1 cellular context compared by ENCODE assay signal in the genomic region with DNA sequence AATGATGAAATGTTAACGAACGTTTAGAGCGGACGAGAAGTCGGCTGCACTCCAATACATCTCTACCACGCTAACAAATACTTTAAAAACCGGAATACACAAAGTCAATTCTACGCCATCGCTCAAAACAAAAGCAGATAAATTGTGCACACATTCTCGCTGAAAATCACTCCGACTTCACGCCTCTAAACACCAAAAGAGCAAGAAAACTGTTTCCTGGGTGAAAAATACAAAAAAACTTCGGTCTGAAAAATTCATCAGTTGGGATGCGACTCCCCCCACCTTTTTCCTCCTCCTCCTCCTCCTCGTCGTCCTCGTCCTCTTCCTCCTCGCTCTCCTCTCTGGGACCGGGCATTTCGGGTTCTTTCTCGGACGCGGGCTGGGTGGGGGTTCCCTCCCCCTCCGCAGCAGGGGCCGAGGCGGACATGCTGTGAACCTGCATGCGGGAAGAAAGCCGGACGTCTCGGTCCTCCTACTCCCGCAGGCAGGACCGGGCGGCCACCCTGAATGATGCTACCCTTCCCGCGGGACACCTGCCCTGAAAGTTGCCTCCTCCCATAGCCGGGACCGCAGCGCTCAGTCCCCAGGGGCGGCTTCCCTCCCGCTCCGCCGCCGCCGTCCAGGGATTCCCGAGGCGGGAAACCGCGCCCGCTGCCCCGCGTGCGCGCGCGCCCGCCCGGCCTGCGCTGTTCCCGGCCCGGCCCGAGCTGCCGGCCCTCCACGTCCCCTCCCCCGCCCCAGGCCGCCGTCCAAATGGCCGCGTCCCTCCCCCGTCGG.
TF ChIP-seq lines count a peak whose summit lies in the region.

No MANE protein-coding gene starts in this region.

TF ChIP-seq in HEK293, 187 proteins besides CTCF, POLR2A, EP300 and RAD21 (continued from another document and continues in another):
- TF ChIP-seq, protein P1, sequence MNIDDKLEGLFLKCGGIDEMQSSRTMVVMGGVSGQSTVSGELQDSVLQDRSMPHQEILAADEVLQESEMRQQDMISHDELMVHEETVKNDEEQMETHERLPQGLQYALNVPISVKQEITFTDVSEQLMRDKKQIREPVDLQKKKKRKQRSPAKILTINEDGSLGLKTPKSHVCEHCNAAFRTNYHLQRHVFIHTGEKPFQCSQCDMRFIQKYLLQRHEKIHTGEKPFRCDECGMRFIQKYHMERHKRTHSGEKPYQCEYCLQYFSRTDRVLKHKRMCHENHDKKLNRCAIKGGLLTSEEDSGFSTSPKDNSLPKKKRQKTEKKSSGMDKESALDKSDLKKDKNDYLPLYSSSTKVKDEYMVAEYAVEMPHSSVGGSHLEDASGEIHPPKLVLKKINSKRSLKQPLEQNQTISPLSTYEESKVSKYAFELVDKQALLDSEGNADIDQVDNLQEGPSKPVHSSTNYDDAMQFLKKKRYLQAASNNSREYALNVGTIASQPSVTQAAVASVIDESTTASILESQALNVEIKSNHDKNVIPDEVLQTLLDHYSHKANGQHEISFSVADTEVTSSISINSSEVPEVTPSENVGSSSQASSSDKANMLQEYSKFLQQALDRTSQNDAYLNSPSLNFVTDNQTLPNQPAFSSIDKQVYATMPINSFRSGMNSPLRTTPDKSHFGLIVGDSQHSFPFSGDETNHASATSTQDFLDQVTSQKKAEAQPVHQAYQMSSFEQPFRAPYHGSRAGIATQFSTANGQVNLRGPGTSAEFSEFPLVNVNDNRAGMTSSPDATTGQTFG (tag by site-specific recombination; IDR thresholded peaks at IDR 0.05; ENCODE audit: borderline replicate concordance) = no peak
- no peak for TF ChIP-seq ZBTB1 (tag by site-specific recombination; IDR thresholded peaks at IDR 0.05)
- TF ChIP-seq, protein P2, sequence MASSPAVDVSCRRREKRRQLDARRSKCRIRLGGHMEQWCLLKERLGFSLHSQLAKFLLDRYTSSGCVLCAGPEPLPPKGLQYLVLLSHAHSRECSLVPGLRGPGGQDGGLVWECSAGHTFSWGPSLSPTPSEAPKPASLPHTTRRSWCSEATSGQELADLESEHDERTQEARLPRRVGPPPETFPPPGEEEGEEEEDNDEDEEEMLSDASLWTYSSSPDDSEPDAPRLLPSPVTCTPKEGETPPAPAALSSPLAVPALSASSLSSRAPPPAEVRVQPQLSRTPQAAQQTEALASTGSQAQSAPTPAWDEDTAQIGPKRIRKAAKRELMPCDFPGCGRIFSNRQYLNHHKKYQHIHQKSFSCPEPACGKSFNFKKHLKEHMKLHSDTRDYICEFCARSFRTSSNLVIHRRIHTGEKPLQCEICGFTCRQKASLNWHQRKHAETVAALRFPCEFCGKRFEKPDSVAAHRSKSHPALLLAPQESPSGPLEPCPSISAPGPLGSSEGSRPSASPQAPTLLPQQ (tag by site-specific recombination; IDR thresholded peaks at IDR 0.05) = no peak; the same call in 1 of the 2 replicates
- TF ChIP-seq, protein P3, sequence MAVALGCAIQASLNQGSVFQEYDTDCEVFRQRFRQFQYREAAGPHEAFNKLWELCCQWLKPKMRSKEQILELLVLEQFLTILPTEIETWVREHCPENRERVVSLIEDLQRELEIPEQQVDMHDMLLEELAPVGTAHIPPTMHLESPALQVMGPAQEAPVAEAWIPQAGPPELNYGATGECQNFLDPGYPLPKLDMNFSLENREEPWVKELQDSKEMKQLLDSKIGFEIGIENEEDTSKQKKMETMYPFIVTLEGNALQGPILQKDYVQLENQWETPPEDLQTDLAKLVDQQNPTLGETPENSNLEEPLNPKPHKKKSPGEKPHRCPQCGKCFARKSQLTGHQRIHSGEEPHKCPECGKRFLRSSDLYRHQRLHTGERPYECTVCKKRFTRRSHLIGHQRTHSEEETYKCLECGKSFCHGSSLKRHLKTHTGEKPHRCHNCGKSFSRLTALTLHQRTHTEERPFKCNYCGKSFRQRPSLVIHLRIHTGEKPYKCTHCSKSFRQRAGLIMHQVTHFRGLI (tag by site-specific recombination; IDR thresholded peaks at IDR 0.05) = no peak
- no peak for TF ChIP-seq YY2 (tag by site-specific recombination; IDR thresholded peaks at IDR 0.05)
- TF ChIP-seq, protein P4, sequence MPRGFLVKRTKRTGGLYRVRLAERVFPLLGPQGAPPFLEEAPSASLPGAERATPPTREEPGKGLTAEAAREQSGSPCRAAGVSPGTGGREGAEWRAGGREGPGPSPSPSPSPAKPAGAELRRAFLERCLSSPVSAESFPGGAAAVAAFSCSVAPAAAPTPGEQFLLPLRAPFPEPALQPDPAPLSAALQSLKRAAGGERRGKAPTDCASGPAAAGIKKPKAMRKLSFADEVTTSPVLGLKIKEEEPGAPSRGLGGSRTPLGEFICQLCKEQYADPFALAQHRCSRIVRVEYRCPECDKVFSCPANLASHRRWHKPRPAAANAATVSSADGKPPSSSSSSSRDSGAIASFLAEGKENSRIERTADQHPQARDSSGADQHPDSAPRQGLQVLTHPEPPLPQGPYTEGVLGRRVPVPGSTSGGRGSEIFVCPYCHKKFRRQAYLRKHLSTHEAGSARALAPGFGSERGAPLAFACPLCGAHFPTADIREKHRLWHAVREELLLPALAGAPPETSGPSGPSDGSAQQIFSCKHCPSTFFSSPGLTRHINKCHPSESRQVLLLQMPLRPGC (tag by site-specific recombination; IDR thresholded peaks at IDR 0.05) = no peak
- TF ChIP-seq ZNF76 (tag by site-specific recombination; IDR thresholded peaks at IDR 0.05; ENCODE audit: borderline replicate concordance, low read depth) = peak; percentile 40; the same call in 1 of the 2 replicates
- TF ChIP-seq ZNF629 (tag by site-specific recombination; IDR thresholded peaks at IDR 0.05) = 0 out of 2 replicates have a peak, but pooled peaks have one; percentile 23
- no peak for TF ChIP-seq ZNF561 (tag by site-specific recombination; IDR thresholded peaks at IDR 0.05; ENCODE audit: borderline replicate concordance)
- no peak for TF ChIP-seq ZNF560 (tag by site-specific recombination; IDR thresholded peaks at IDR 0.05; ENCODE audit: borderline replicate concordance)
- TF ChIP-seq, protein P5, sequence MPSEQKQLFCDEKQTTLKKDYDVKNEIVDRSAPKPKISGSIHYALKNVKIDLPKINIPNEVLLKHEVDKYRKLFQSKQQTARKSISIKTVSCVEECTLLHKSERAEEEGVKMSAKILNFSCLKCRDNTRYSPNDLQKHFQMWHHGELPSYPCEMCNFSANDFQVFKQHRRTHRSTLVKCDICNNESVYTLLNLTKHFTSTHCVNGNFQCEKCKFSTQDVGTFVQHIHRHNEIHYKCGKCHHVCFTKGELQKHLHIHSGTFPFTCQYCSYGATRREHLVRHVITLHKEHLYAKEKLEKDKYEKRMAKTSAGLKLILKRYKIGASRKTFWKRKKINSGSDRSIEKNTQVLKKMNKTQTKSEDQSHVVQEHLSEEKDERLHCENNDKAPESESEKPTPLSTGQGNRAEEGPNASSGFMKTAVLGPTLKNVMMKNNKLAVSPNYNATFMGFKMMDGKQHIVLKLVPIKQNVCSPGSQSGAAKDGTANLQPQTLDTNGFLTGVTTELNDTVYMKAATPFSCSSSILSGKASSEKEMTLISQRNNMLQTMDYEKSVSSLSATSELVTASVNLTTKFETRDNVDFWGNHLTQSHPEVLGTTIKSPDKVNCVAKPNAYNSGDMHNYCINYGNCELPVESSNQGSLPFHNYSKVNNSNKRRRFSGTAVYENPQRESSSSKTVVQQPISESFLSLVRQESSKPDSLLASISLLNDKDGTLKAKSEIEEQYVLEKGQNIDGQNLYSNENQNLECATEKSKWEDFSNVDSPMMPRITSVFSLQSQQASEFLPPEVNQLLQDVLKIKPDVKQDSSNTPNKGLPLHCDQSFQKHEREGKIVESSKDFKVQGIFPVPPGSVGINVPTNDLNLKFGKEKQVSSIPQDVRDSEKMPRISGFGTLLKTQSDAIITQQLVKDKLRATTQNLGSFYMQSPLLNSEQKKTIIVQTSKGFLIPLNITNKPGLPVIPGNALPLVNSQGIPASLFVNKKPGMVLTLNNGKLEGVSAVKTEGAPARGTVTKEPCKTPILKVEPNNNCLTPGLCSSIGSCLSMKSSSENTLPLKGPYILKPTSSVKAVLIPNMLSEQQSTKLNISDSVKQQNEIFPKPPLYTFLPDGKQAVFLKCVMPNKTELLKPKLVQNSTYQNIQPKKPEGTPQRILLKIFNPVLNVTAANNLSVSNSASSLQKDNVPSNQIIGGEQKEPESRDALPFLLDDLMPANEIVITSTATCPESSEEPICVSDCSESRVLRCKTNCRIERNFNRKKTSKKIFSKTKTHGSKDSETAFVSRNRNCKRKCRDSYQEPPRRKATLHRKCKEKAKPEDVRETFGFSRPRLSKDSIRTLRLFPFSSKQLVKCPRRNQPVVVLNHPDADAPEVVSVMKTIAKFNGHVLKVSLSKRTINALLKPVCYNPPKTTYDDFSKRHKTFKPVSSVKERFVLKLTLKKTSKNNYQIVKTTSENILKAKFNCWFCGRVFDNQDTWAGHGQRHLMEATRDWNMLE (tag by site-specific recombination; conservative IDR thresholded peaks at IDR 0.05; ENCODE audit: low read depth) = no peak
- TF ChIP-seq ZNF157 (tag by site-specific recombination; IDR thresholded peaks at IDR 0.05) = no peak
- no peak for TF ChIP-seq ZNF248 (tag by site-specific recombination; IDR thresholded peaks at IDR 0.05)
- no peak for TF ChIP-seq ZNF658 (tag by site-specific recombination; IDR thresholded peaks at IDR 0.05)
- TF ChIP-seq ZFP37 (tag by site-specific recombination; IDR thresholded peaks at IDR 0.05) = 0 out of 2 replicates have a peak, but pooled peaks have one; percentile 37
- TF ChIP-seq KLF1 (tag by site-specific recombination; IDR thresholded peaks at IDR 0.05) = no peak; the same call in 1 of the 2 replicates
- TF ChIP-seq ZNF747 (tag by site-specific recombination; IDR thresholded peaks at IDR 0.05) = no peak
- TF ChIP-seq BCL11A (tag by site-specific recombination; IDR thresholded peaks at IDR 0.05; ENCODE audit: low read depth) = no peak
- TF ChIP-seq ZNF112 (tag by site-specific recombination; IDR thresholded peaks at IDR 0.05) = no peak
- TF ChIP-seq ZBTB8A (tag by site-specific recombination; IDR thresholded peaks at IDR 0.05) = 0 out of 2 replicates have a peak, but pooled peaks have one; percentile 24
- TF ChIP-seq, protein P6, sequence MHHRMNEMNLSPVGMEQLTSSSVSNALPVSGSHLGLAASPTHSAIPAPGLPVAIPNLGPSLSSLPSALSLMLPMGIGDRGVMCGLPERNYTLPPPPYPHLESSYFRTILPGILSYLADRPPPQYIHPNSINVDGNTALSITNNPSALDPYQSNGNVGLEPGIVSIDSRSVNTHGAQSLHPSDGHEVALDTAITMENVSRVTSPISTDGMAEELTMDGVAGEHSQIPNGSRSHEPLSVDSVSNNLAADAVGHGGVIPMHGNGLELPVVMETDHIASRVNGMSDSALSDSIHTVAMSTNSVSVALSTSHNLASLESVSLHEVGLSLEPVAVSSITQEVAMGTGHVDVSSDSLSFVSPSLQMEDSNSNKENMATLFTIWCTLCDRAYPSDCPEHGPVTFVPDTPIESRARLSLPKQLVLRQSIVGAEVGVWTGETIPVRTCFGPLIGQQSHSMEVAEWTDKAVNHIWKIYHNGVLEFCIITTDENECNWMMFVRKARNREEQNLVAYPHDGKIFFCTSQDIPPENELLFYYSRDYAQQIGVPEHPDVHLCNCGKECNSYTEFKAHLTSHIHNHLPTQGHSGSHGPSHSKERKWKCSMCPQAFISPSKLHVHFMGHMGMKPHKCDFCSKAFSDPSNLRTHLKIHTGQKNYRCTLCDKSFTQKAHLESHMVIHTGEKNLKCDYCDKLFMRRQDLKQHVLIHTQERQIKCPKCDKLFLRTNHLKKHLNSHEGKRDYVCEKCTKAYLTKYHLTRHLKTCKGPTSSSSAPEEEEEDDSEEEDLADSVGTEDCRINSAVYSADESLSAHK (tag by site-specific recombination; IDR thresholded peaks at IDR 0.05) = no peak
- no peak for TF ChIP-seq ZNF48 (tag by site-specific recombination; IDR thresholded peaks at IDR 0.05)
- no peak for TF ChIP-seq ZNF133 (tag by site-specific recombination; IDR thresholded peaks at IDR 0.05)
- TF ChIP-seq, protein P7, sequence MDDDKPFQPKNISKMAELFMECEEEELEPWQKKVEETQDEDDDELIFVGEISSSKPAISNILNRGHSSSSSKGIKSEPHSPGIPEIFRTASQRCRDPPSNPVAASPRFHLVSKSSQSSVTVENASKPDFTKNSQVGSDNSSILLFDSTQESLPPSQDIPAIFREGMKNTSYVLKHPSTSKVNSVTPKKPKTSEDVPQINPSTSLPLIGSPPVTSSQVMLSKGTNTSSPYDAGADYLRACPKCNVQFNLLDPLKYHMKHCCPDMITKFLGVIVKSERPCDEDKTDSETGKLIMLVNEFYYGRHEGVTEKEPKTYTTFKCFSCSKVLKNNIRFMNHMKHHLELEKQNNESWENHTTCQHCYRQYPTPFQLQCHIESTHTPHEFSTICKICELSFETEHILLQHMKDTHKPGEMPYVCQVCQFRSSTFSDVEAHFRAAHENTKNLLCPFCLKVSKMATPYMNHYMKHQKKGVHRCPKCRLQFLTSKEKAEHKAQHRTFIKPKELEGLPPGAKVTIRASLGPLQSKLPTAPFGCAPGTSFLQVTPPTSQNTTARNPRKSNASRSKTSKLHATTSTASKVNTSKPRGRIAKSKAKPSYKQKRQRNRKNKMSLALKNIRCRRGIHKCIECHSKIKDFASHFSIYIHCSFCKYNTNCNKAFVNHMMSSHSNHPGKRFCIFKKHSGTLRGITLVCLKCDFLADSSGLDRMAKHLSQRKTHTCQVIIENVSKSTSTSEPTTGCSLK (tag by site-specific recombination; IDR thresholded peaks at IDR 0.05) = no peak
- TF ChIP-seq, protein P8, sequence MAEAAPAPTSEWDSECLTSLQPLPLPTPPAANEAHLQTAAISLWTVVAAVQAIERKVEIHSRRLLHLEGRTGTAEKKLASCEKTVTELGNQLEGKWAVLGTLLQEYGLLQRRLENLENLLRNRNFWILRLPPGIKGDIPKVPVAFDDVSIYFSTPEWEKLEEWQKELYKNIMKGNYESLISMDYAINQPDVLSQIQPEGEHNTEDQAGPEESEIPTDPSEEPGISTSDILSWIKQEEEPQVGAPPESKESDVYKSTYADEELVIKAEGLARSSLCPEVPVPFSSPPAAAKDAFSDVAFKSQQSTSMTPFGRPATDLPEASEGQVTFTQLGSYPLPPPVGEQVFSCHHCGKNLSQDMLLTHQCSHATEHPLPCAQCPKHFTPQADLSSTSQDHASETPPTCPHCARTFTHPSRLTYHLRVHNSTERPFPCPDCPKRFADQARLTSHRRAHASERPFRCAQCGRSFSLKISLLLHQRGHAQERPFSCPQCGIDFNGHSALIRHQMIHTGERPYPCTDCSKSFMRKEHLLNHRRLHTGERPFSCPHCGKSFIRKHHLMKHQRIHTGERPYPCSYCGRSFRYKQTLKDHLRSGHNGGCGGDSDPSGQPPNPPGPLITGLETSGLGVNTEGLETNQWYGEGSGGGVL (tag by site-specific recombination; IDR thresholded peaks at IDR 0.05) = peak; percentile 55
- no peak for TF ChIP-seq ZNF664 (tag by site-specific recombination; IDR thresholded peaks at IDR 0.05)
- TF ChIP-seq, protein P9, sequence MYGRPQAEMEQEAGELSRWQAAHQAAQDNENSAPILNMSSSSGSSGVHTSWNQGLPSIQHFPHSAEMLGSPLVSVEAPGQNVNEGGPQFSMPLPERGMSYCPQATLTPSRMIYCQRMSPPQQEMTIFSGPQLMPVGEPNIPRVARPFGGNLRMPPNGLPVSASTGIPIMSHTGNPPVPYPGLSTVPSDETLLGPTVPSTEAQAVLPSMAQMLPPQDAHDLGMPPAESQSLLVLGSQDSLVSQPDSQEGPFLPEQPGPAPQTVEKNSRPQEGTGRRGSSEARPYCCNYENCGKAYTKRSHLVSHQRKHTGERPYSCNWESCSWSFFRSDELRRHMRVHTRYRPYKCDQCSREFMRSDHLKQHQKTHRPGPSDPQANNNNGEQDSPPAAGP (tag by site-specific recombination; IDR thresholded peaks at IDR 0.05) = no peak
- TF ChIP-seq ZBTB21 (tag by site-specific recombination; IDR thresholded peaks at IDR 0.05) = no peak
- TF ChIP-seq ZNF501 (tag by site-specific recombination; IDR thresholded peaks at IDR 0.05) = peak; percentile 39; the same call in 1 of the 2 replicates
- peak; percentile 85 for TF ChIP-seq ZIC2 (tag by site-specific recombination; IDR thresholded peaks at IDR 0.05)
- no peak for TF ChIP-seq GFI1B (tag by site-specific recombination; IDR thresholded peaks at IDR 0.05)
